ENCODE assay signal across 14 cellular contexts in the genomic region with DNA sequence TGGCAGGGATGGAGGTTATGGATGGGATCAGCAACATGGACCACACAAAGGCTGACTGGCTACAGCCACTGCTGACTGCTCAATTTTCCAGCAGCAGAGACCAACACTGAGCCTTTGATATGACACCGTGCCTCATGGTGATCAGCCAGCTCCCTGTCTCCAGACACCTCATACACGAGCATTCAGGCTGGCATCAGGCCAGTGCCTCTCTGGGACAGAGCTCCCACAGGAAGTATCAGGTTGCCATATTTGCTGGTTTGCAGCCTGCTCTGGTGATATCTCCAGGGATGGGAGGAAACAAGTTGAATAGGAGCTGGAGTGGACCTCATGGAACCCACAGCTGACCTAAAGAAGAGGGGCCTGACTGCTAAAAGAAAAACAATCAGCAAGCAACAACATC.
"Had no signal": no experiment of that assay in that cellular context is flagged by ENCODE, and none has a peak within 500 bp of the region (broad histone marks: within the 10 kb centered on the region; RNA-seq: fewer than 3 reads in every experiment).

No MANE protein-coding gene starts in this region.

- H3K4me3 ChIP-seq: cardiac muscle cell, colonic mucosa, skin epidermis, stomach, thoracic aorta, uterus had no signal

- H3K36me3 ChIP-seq: cardiac muscle cell, colonic mucosa, stomach, thoracic aorta, uterus had no signal

- H3K27me3 ChIP-seq: cardiac muscle cell, colonic mucosa, stomach, uterus had no signal

- ATAC-seq: activated CD4-positive, alpha-beta T cell treated with anti-CD3 and anti-CD28 coated beads for 36 hours; activated CD8-positive, alpha-beta T cell treated with anti-CD3 and anti-CD28 coated beads, Interleukin-2, amount 10 ng/mL, durations not matched to agents 7 days and 5 days; left lobe of liver; natural killer cell had no signal

- H3K27ac ChIP-seq: cardiac muscle cell, colonic mucosa, skin epidermis, stomach, thoracic aorta, uterus, VCaP had no signal

- H3K9me3 ChIP-seq: colonic mucosa, thoracic aorta, uterus had no signal

- DNase-seq: activated CD4-positive, alpha-beta T cell treated with anti-CD3 and anti-CD28 coated beads for 36 hours; activated CD8-positive, alpha-beta T cell treated with anti-CD3 and anti-CD28 coated beads, Interleukin-2, amount 10 ng/mL, durations not matched to agents 7 days and 5 days; activated naive CD4-positive, alpha-beta T cell; colonic mucosa; foreskin melanocyte; head of caudate nucleus; natural killer cell; stomach; uterus had no signal
